Comparison of ENCODE assay signal across 9 cellular contexts in the genomic region with DNA sequence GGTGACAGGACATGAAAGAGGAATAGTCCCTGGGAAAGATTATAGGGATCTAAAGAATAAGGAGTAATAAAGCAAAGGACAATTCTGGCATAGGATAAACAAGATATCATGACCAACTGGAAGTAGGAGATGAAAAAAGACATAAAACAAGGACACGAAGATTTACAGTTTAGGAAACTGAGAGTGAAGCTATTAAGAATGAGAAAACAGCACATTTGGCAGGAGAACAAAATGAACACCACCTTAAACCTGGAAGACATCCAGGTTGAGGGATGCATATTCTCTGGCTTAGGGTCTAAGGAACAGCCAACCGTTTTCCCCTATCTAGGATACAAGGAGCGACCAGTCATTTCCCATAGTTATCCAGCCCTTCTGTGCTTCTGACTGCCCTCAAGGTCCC. TPM values are rescaled to one million over a fixed set of nuclear protein-coding genes. Genes with fewer than 3 reads are reported as not detected.
DNase-seq lines count a peak whose midpoint lies in the region; ATAC-seq and TF ChIP-seq lines count a peak whose summit lies in the region.
"Had no signal": no experiment of that assay in that cellular context is flagged by ENCODE, and none has a peak within 500 bp of the region (broad histone marks: within the 10 kb centered on the region; RNA-seq: fewer than 3 reads in every experiment).

No MANE protein-coding gene starts in this region.

- DNase-seq in activated CD8-positive, alpha-beta memory T cell treated with anti-CD3 and anti-CD28 coated beads, Interleukin-2, amount 10 ng/mL, durations not matched to agents 7 days and 5 days, result no peak
- DNase-seq in activated CD8-positive, alpha-beta memory T cell treated with anti-CD3 and anti-CD28 coated beads, Interleukin-2, amount 50 U/mL, for 4 hours, result no peak
- no peak for DNase-seq in stomach
- no peak for DNase-seq in GM19240 (ENCODE audit: insufficient read length, low spot score)
- no peak for DNase-seq in epidermal melanocyte (ENCODE audit: insufficient read length, low spot score)
- DNase-seq: cortex of kidney had no signal

- peaks cover 37% of the 10 kb centered on the region for H3K4me1 Mint-ChIP-seq in activated CD8-positive, alpha-beta memory T cell treated with anti-CD3 and anti-CD28 coated beads, Interleukin-2, amount 10 ng/mL, durations not matched to agents 7 days and 5 days
- H3K4me1 Mint-ChIP-seq in activated T-helper 17 cell treated with anti-CD3 and anti-CD28 coated beads, Interleukin-2, amount 50 U/mL, for 72 hours, result peaks cover 22% of the 10 kb centered on the region

- H3K9me3 ChIP-seq in iPS-15b (ENCODE audit: control insufficient read depth, insufficient read depth, low read length), result no peaks in the 10 kb centered on the region
- no peaks in the 10 kb centered on the region for H3K9me3 ChIP-seq in stomach

- no peak for TF ChIP-seq EP300 in stomach (IDR thresholded peaks at IDR 0.05)

- no peaks in the 10 kb centered on the region for H3K27me3 Mint-ChIP-seq in activated CD8-positive, alpha-beta memory T cell treated with anti-CD3 and anti-CD28 coated beads, Interleukin-2, amount 10 ng/mL, durations not matched to agents 7 days and 5 days
- H3K27me3 Mint-ChIP-seq in activated T-helper 17 cell treated with anti-CD3 and anti-CD28 coated beads, Interleukin-2, amount 50 U/mL, for 72 hours, result no peaks in the 10 kb centered on the region

- H3K9me3 Mint-ChIP-seq in activated CD8-positive, alpha-beta memory T cell treated with anti-CD3 and anti-CD28 coated beads, Interleukin-2, amount 10 ng/mL, durations not matched to agents 7 days and 5 days (ENCODE audit: low read depth), result no peaks in the 10 kb centered on the region
- H3K9me3 Mint-ChIP-seq in activated T-helper 17 cell treated with anti-CD3 and anti-CD28 coated beads, Interleukin-2, amount 50 U/mL, for 72 hours, result no peaks in the 10 kb centered on the region

- CTCF ChIA-PET in activated CD8-positive, alpha-beta memory T cell treated with anti-CD3 and anti-CD28 coated beads, Interleukin-2, amount 10 ng/mL, durations not matched to agents 7 days and 5 days (lab: Charles Lee), result no interaction called here

- intact Hi-C loops in stomach (cut with DNase I; ENCODE audit: low total_unique reads), result no loop called here

- peak overlapping the region; percentile 1 for H3K27ac Mint-ChIP-seq in activated CD8-positive, alpha-beta memory T cell treated with anti-CD3 and anti-CD28 coated beads, Interleukin-2, amount 10 ng/mL, durations not matched to agents 7 days and 5 days
- peak overlapping the region; percentile 98 for H3K27ac Mint-ChIP-seq in activated T-helper 17 cell treated with anti-CD3 and anti-CD28 coated beads, Interleukin-2, amount 50 U/mL, for 72 hours

- H3K4me1 ChIP-seq in iPS-15b (ENCODE audit: control insufficient read depth, insufficient read depth, low read length) (peaks cover 6% of the 10 kb centered on the region), stomach (peaks cover 6 to 75% (median 58%) of the 10 kb centered on the region in 4 donors)

- H3K36me3 ChIP-seq in iPS-15b (ENCODE audit: control insufficient read depth, insufficient read depth, low read length) (no peaks in the 10 kb centered on the region), stomach (peaks cover 0 to under 1% (median 0%) of the 10 kb centered on the region in 4 donors)

- TF ChIP-seq POLR2A in stomach (IDR thresholded peaks at IDR 0.05), result no peak

- peak overlapping the region; percentile 24 to 97 (median 97) for H3K27ac ChIP-seq in stomach

- 20 to 30% (median 28%) methylated on average over 3 of the region's 3 CpGs for WGBS in stomach, 5 donors

- no peak for ATAC-seq in activated CD8-positive, alpha-beta memory T cell treated with anti-CD3 and anti-CD28 coated beads, Interleukin-2, amount 10 ng/mL, durations not matched to agents 7 days and 5 days
- no peak for ATAC-seq in activated T-helper 17 cell treated with anti-CD3 and anti-CD28 coated beads, Interleukin-2, amount 50 U/mL, for 72 hours (replicated peaks)
- no peak for ATAC-seq in GM19455 (IDR thresholded peaks at IDR 0.05; ENCODE audit: unreplicated experiment)

- peaks cover 8% of the 10 kb centered on the region for H3K36me3 Mint-ChIP-seq in activated CD8-positive, alpha-beta memory T cell treated with anti-CD3 and anti-CD28 coated beads, Interleukin-2, amount 10 ng/mL, durations not matched to agents 7 days and 5 days
- H3K36me3 Mint-ChIP-seq in activated T-helper 17 cell treated with anti-CD3 and anti-CD28 coated beads, Interleukin-2, amount 50 U/mL, for 72 hours (ENCODE audit: low read depth), result peaks cover 45% of the 10 kb centered on the region

- no peak for TF ChIP-seq CTCF in stomach (IDR thresholded peaks at IDR 0.05)

- peak overlapping the region; percentile 40 for H3K4me3 ChIP-seq in iPS-15b (ENCODE audit: low read depth, low read length)
- peak overlapping the region; percentile 76 to 95 (median 82) for H3K4me3 ChIP-seq in stomach

- H3K27me3 ChIP-seq in iPS-15b (ENCODE audit: control insufficient read depth, insufficient read depth, low read length), result no peaks in the 10 kb centered on the region
- no peaks in the 10 kb centered on the region for H3K27me3 ChIP-seq in stomach

- peak overlapping the region; percentile 97 for H3K4me3 Mint-ChIP-seq in activated CD8-positive, alpha-beta memory T cell treated with anti-CD3 and anti-CD28 coated beads, Interleukin-2, amount 10 ng/mL, durations not matched to agents 7 days and 5 days
- no peak overlapping the region for H3K4me3 Mint-ChIP-seq in activated T-helper 17 cell treated with anti-CD3 and anti-CD28 coated beads, Interleukin-2, amount 50 U/mL, for 72 hours

- H3K9ac ChIP-seq in iPS-15b (ENCODE audit: low read depth, low read length), result no peak overlapping the region

RNA-seq across cellular contexts. Expression of a gene that starts 1.9 kb away (rescaled TPM):
- total RNA-seq in activated CD8-positive, alpha-beta memory T cell treated with anti-CD3 and anti-CD28 coated beads, Interleukin-2, amount 10 ng/mL, durations not matched to agents 7 days and 5 days, result 10 to 100 TPM; 39.2 to 47.4 TPM
- 10 to 100 TPM; 38.5 to 39.8 TPM for total RNA-seq in activated T-helper 17 cell treated with anti-CD3 and anti-CD28 coated beads, Interleukin-2, amount 50 U/mL, for 72 hours
- 100 to 1,000 TPM in 1 of 5 donors, 10 to 100 TPM in 4; 20.9 to 135 (median 62.6) TPM for total RNA-seq in stomach
- polyA plus RNA-seq in stomach, result 1 to 10 TPM; 3.5 to 3.8 (median 3.8) TPM
